Comparison of ENCODE assay signal across 8 cellular contexts in genomic region chr2:80238692-80239469, GRCh38.
DNase-seq lines count a peak whose midpoint lies in the region; ATAC-seq, FAIRE-seq and TF ChIP-seq lines count a peak whose summit lies in the region.

No MANE protein-coding gene starts in this region.

- DNase-seq in AG09309 (ENCODE audit: low read depth) (no peak), PC-3 (peak; percentile 59), fibroblast of lung (ENCODE audit: low read depth in 2 of 2) (peak; percentile 3 to 51), pancreas (peak in 4 of 6 donors; percentile 3 to 71 (median 35)), natural killer cell (no peak)

- no peaks in the 10 kb centered on the region for H3K27me3 Mint-ChIP-seq in natural killer cell (ENCODE audit: low read depth in 2 of 2)

- 39 to 48% methylated on average over 11 of the region's 11 CpGs for WGBS in pancreas, 2 donors

- no peaks in the 10 kb centered on the region for H3K4me1 ChIP-seq in PC-3 (ENCODE audit: insufficient read depth, low read length)
- H3K4me1 ChIP-seq in fibroblast of lung (ENCODE audit: control insufficient read depth, extremely low read depth, insufficient read depth, low read length) = no peaks in the 10 kb centered on the region
- no peaks in the 10 kb centered on the region for H3K4me1 ChIP-seq in pancreas

- CTCF ChIA-PET in PC-3 (lab: Charles Lee) = no interaction called here

- TF ChIP-seq CTCF in AG09309 (IDR thresholded peaks at IDR 0.05; ENCODE audit: control insufficient read depth, insufficient read depth, low read depth, low read length, missing control alignments) (peak; percentile 57), GM12873 (IDR thresholded peaks at IDR 0.05; ENCODE audit: insufficient read depth, low read depth, low read length, missing control alignments) (peak; percentile 78), PC-3 (conservative IDR thresholded peaks at IDR 0.05; ENCODE audit: low read depth, low read length) (peak; percentile 72), fibroblast of lung (conservative IDR thresholded peaks at IDR 0.05 in 1 of 2, IDR thresholded peaks at IDR 0.05 in 1 of 2; ENCODE audit: low read depth in 1 of 2, low read length in 2 of 2) (peak; percentile 86 to 93), pancreas (IDR thresholded peaks at IDR 0.05) (peak; percentile 38 to 73 (median 58)), natural killer cell (IDR thresholded peaks at IDR 0.05) (no peak)

- H2AFZ ChIP-seq in PC-3 (ENCODE audit: low read length) (no peak overlapping the region), fibroblast of lung (ENCODE audit: low read length) (no peak overlapping the region)

- no peak overlapping the region for H3K27ac ChIP-seq in PC-3 (ENCODE audit: low read length)
- H3K27ac ChIP-seq in fibroblast of lung (ENCODE audit: insufficient read depth, low read length) = no peak overlapping the region
- no peak overlapping the region for H3K27ac ChIP-seq in pancreas

- H3K9me2 ChIP-seq in PC-3 (replicated peaks; ENCODE audit: low read length) = no peaks in the 10 kb centered on the region

- no peak overlapping the region for H3K27ac Mint-ChIP-seq in natural killer cell

- H3K79me2 ChIP-seq in PC-3 (ENCODE audit: low read length) (no peaks in the 10 kb centered on the region), fibroblast of lung (ENCODE audit: control insufficient read depth, insufficient read depth, low read length) (no peaks in the 10 kb centered on the region)

- H3K4me1 Mint-ChIP-seq in natural killer cell = no peaks in the 10 kb centered on the region

- H3K9me3 Mint-ChIP-seq in natural killer cell = peaks cover 4 to 15% of the 10 kb centered on the region in 2 donors

- no peaks in the 10 kb centered on the region for H3F3A ChIP-seq in PC-3 (ENCODE audit: low read length, unreplicated experiment)

- H3K9ac ChIP-seq in PC-3 (ENCODE audit: low read length) (no peak overlapping the region), fibroblast of lung (ENCODE audit: insufficient read depth, low read length) (no peak overlapping the region)

- H3K9me3 ChIP-seq in PC-3 (ENCODE audit: low read length) (no peaks in the 10 kb centered on the region), fibroblast of lung (ENCODE audit: control insufficient read depth, insufficient read depth, low read depth, low read length) (no peaks in the 10 kb centered on the region), pancreas (no peaks in the 10 kb centered on the region)

- H4K20me1 ChIP-seq in PC-3 (ENCODE audit: low read length) = no peaks in the 10 kb centered on the region
- H4K20me1 ChIP-seq in fibroblast of lung (ENCODE audit: control insufficient read depth, extremely low read depth, insufficient read depth, low read length) = no peaks in the 10 kb centered on the region

- H3K4me3 Mint-ChIP-seq in natural killer cell = no peak overlapping the region

- no peak for FAIRE-seq in pancreas (lab: Jason Lieb, UNC)

- no peak overlapping the region for H3K4me3 ChIP-seq in AG09309 (ENCODE audit: control insufficient read depth, low read depth, low read length)
- H3K4me3 ChIP-seq in PC-3 (ENCODE audit: low read length) = no peak overlapping the region
- H3K4me3 ChIP-seq in fibroblast of lung (replicated peaks in 1 of 4; ENCODE audit: control extremely low read depth in 1 of 4, insufficient read depth in 1 of 4, low read depth in 3 of 4, low read length in 4 of 4) = no peak overlapping the region
- no peak overlapping the region for H3K4me3 ChIP-seq in pancreas

- H3K36me3 Mint-ChIP-seq in natural killer cell = no peaks in the 10 kb centered on the region

- BruUV-seq in PC-3 (replicated peaks; lab: Mats Ljungman, UMichigan) = no TSS peak

- no peaks in the 10 kb centered on the region for H3K36me3 ChIP-seq in PC-3 (ENCODE audit: low read depth, low read length)
- H3K36me3 ChIP-seq in fibroblast of lung (ENCODE audit: control insufficient read depth, insufficient read depth, low read length) = no peaks in the 10 kb centered on the region
- no peaks in the 10 kb centered on the region for H3K36me3 ChIP-seq in pancreas

- POLR2A ChIA-PET in PC-3 (lab: Charles Lee; ENCODE audit: unreplicated experiment) = no interaction called here

- ATAC-seq in PC-3 (no peak), pancreas (peak in 3 of 4 donors; percentile 47 to 64 (median 57)), natural killer cell (no peak), HG03460 (IDR thresholded peaks at IDR 0.05; ENCODE audit: unreplicated experiment) (no peak), GM21825 (IDR thresholded peaks at IDR 0.05; ENCODE audit: unreplicated experiment) (no peak)

- H3K27me3 ChIP-seq in PC-3 (ENCODE audit: low read length) = no peaks in the 10 kb centered on the region
- H3K27me3 ChIP-seq in fibroblast of lung (ENCODE audit: control insufficient read depth, insufficient read depth, low read length) = no peaks in the 10 kb centered on the region
- H3K27me3 ChIP-seq in pancreas = no peaks in the 10 kb centered on the region

- no peak overlapping the region for H3K4me2 ChIP-seq in PC-3 (ENCODE audit: low read length)
- no peak overlapping the region for H3K4me2 ChIP-seq in fibroblast of lung (ENCODE audit: extremely low read depth, insufficient read depth, low read length)

- intact Hi-C loops in PC-3 (cut with micrococcal nuclease) (no loop called here), pancreas (cut with DNase I) (no loop called here), natural killer cell (cut with micrococcal nuclease) (no loop called here)

Comparison
In these comparisons a context has a peak if more than half of its experiments do, and no peak if none do; other contexts are left out.
1. DNase-seq: peak in PC-3 (single experiment), fibroblast of lung (2 of 2) and pancreas (4 of 6); none in AG09309 (single experiment) and natural killer cell (single experiment).
2. ATAC-seq: peak in pancreas (3 of 4); none in PC-3 (single experiment), natural killer cell (0 of 3), HG03460 (single experiment) and GM21825 (single experiment).